Comparison of ENCODE assay signal across 8 cellular contexts in the genomic region with DNA sequence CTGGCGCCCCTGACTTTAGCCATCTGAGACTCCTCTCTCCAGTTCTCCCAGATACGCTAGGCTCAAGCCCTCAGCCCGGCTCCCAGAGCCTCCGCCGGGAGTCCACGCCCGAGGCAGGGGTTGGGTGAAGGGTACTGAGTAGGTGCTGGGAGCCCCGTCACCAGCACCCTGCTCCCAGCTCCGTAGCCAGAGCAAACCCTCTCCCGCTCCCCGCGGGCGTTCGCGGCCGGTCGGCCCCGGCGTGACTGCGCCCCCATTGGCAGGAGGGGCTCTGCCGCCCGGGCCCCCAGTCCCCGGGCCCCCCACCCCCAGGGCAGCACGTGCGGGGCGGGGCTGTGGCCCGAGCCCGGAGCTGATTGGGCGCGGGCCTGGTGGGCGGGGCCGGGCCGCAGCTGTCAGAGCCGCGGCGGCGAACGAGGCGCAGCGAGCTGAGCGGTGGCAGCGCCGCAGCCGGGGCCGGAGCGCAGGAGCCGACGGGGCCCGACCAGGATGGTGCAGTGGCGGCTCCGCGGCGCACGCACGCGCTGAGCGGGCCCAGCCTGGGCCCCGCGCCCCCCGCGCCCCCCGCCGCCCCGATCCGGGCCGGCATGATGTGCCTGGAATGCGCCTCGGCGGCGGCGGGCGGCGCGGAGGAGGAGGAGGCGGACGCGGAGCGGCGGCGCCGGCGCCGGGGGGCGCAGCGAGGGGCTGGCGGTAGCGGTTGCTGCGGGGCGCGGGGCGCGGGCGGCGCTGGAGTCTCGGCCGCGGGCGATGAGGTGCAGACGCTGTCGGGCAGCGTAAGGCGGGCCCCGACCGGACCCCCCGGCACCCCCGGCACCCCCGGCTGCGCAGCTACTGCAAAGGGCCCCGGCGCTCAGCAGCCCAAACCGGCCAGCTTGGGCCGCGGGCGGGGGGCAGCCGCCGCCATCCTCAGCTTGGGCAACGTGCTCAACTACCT. TPM values are rescaled to one million over a fixed set of nuclear protein-coding genes. Genes with fewer than 3 reads are reported as not detected.
DNase-seq lines count a peak whose midpoint lies in the region; ATAC-seq and TF ChIP-seq lines count a peak whose summit lies in the region.

A gene with protein sequence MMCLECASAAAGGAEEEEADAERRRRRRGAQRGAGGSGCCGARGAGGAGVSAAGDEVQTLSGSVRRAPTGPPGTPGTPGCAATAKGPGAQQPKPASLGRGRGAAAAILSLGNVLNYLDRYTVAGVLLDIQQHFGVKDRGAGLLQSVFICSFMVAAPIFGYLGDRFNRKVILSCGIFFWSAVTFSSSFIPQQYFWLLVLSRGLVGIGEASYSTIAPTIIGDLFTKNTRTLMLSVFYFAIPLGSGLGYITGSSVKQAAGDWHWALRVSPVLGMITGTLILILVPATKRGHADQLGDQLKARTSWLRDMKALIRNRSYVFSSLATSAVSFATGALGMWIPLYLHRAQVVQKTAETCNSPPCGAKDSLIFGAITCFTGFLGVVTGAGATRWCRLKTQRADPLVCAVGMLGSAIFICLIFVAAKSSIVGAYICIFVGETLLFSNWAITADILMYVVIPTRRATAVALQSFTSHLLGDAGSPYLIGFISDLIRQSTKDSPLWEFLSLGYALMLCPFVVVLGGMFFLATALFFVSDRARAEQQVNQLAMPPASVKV (plus strand): TSS at position 421 of the 937 bp plus-strand sequence. CDS start 167 bp downstream, at position 588.

- peak within 1 kb of the TSS; percentile 50 for H3K4me3 Mint-ChIP-seq in neural crest cell

- TF ChIP-seq CTCF in Panc1 (IDR thresholded peaks at IDR 0.05) = no peak
- TF ChIP-seq CTCF in neural crest cell (conservative IDR thresholded peaks at IDR 0.05) = no peak

- peak; percentile 44 for DNase-seq in EL
- no peak for DNase-seq in Panc1 (ENCODE audit: low read depth, low spot score)
- peak in 3 of 4 experiments; percentile 14 to 59 (median 22) for DNase-seq in activated naive CD4-positive, alpha-beta T cell (lab: John Stamatoyannopoulos, UW)
- peak; percentile 86 for DNase-seq in globus pallidus (ENCODE audit: low spot score)
- peak; percentile 44 for DNase-seq in neural crest cell (ENCODE audit: low read depth, low spot score)

- POLR2A ChIA-PET in Panc1 (lab: Charles Lee) = no interaction called here

- no TSS peak for BruUV-seq in Panc1 (replicated peaks; lab: Mats Ljungman, UMichigan)

- H3K27me3 Mint-ChIP-seq in neural crest cell (ENCODE audit: low read depth) = peaks cover 76% of the 10 kb centered on the region

- H3K36me3 Mint-ChIP-seq in neural crest cell (ENCODE audit: low read depth) = no peaks in the 10 kb centered on the region

- peak within 1 kb of the TSS in 3 of 5 donors; percentile 59 to 79 (median 64) for H3K9ac ChIP-seq in subcutaneous abdominal adipose tissue (ENCODE audit: low read length in 5 of 5)

- intact Hi-C loops in Panc1 (cut with micrococcal nuclease; ENCODE audit: unreplicated experiment) = no loop called here

- no peak within 1 kb of the TSS for H3K27ac Mint-ChIP-seq in neural crest cell (ENCODE audit: unreplicated experiment)

- in situ Hi-C loops in Panc1 (cut with HindIII; ENCODE audit: low pct_unique_long_range_greater_than_20kb, low sequenced_read_pairs) = no loop called here

- H3K9me3 ChIP-seq in Panc1 (ENCODE audit: control insufficient read depth, insufficient read depth, low read depth, low read length) (no peaks in the 10 kb centered on the region), subcutaneous abdominal adipose tissue (ENCODE audit: control insufficient read depth in 5 of 5, low read length in 5 of 5) (no peaks in the 10 kb centered on the region)

- H3K27me3 ChIP-seq in Panc1 (ENCODE audit: control insufficient read depth, insufficient read depth, low read length) = no peaks in the 10 kb centered on the region
- H3K27me3 ChIP-seq in subcutaneous abdominal adipose tissue (ENCODE audit: control insufficient read depth in 5 of 5, insufficient read depth in 4 of 5, low read length in 5 of 5) = peaks cover 6 to 33% (median 28%) of the 10 kb centered on the region in 5 donors

- H3K4me1 ChIP-seq in Panc1 (ENCODE audit: control insufficient read depth, insufficient read depth, low read length) (no peaks in the 10 kb centered on the region), subcutaneous abdominal adipose tissue (ENCODE audit: control insufficient read depth in 5 of 5, insufficient read depth in 5 of 5, low read length in 5 of 5) (peaks cover 4 to 50% (median 32%) of the 10 kb centered on the region in 5 donors)

- ATAC-seq in HG03175 (IDR thresholded peaks at IDR 0.05; ENCODE audit: unreplicated experiment) (peak; percentile 60), Panc1 (peak; percentile 92), HG03565 (IDR thresholded peaks at IDR 0.05; ENCODE audit: unreplicated experiment) (no peak)

- no peaks in the 10 kb centered on the region for H3K9me3 Mint-ChIP-seq in neural crest cell

- H3K4me3 ChIP-seq in Panc1 (ENCODE audit: low read depth in 2 of 2, low read length in 2 of 2) (peak within 1 kb of the TSS; percentile 27 to 42), subcutaneous abdominal adipose tissue (ENCODE audit: low read depth in 1 of 5, low read length in 5 of 5) (peak within 1 kb of the TSS; percentile 54 to 84 (median 69))

- peaks cover 4% of the 10 kb centered on the region for H3K4me1 Mint-ChIP-seq in neural crest cell

- H3K27ac ChIP-seq in Panc1 (ENCODE audit: low read length) = no peak within 1 kb of the TSS
- H3K27ac ChIP-seq in subcutaneous abdominal adipose tissue (ENCODE audit: low read depth, low read length) = no peak within 1 kb of the TSS

- CTCF ChIA-PET in Panc1 (lab: Charles Lee) = interaction anchor here (0.5 to 0.6 kb wide), 2 partner anchors 78 to 92 kb away, joined by 3 to 4 read pairs; no protein-coding TSS in a partner anchor

- H3K36me3 ChIP-seq in Panc1 (ENCODE audit: control insufficient read depth, insufficient read depth, low read length) (no peaks in the 10 kb centered on the region), subcutaneous abdominal adipose tissue (ENCODE audit: control insufficient read depth in 5 of 5, insufficient read depth in 5 of 5, low read length in 5 of 5) (no peaks in the 10 kb centered on the region)

RNA-seq across cellular contexts. Expression of the gene that starts here (rescaled TPM):
- total RNA-seq in Panc1 (2021; ENCODE audit: unreplicated experiment) (1.9 TPM), neural crest cell (3.8 and 4.3 TPM in 2 replicates)
- polyA plus RNA-seq in Panc1 (2012; ENCODE audit: insufficient read length) = 1.8 TPM
